26 cellular contexts compared by ENCODE assay signal in the genomic region with DNA sequence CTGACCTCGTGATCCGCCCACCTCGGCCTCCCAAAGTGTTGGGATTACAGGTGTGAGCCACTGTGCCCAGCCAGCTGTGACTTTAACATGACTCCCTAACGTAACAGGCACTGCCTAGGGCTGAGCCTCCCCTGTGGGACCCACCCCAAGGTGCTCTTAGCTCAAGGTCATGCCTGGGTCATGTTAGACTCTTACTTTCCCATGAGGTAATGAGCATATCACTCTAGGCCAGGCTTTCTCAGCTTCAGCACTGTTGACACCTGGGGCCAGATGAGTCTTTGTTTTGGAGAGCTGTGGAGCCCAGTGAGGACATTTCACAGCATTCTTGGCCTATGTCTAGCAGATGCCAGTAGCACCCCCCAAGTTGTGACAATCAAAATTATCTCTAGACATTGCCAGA. TPM values are rescaled to one million over a fixed set of nuclear protein-coding genes. Genes with fewer than 3 reads are reported as not detected.
"Had no signal": no experiment of that assay in that cellular context is flagged by ENCODE, and none has a peak within 500 bp of the region (broad histone marks: within the 10 kb centered on the region; RNA-seq: fewer than 3 reads in every experiment).

No MANE protein-coding gene starts in this region.

- H3K27ac Mint-ChIP-seq: endodermal cell had no signal

- H3K4me3 ChIP-seq: colonic mucosa, heart right ventricle, psoas muscle, right lobe of liver, stomach, thoracic aorta, transverse colon had no signal

- H3K27me3 ChIP-seq: colonic mucosa, heart right ventricle, right lobe of liver, stomach, transverse colon had no signal

- H3K4me1 ChIP-seq: parathyroid adenoma, right lobe of liver had no signal

- DNase-seq: colonic mucosa; effector CD4-positive, alpha-beta T cell; endodermal cell; heart right ventricle; hypothalamus; kidney glomerular epithelial cell; mesendoderm; naive B cell; nephron progenitor cell; psoas muscle; retina; right lobe of liver; stimulated activated CD4-positive, alpha-beta T cell treated with anti-CD3 and anti-CD28 coated beads, Interleukin-15, amount 100 ng/mL, for 24 hours; stimulated activated CD4-positive, alpha-beta T cell treated with anti-CD3 and anti-CD28 coated beads, Interleukin-1b, Interleukin-23, amount 100 ng/mL, for 48 hours; stimulated activated CD4-positive, alpha-beta T cell treated with anti-CD3 and anti-CD28 coated beads, Interleukin-4, amount 100 ng/mL, for 24 hours; stimulated activated naive B cell treated with anti-CD40 and anti-IgM and Interleukin-4, amounts not matched to agents 10 μg/mL and 1 μg/mL and 100 μg/mL, for 72 hours; stomach; substantia nigra; transverse colon had no signal

- H3K4me3 Mint-ChIP-seq: endodermal cell, nephron progenitor cell had no signal

- ATAC-seq: heart right ventricle; psoas muscle; stimulated activated naive B cell treated with anti-CD40 and anti-IgM and Interleukin-4, amounts not matched to agents 10 μg/mL and 1 μg/mL and 100 μg/mL, for 72 hours had no signal

- H3K27ac ChIP-seq: colonic mucosa, parathyroid adenoma, psoas muscle, right lobe of liver, stomach, thoracic aorta, transverse colon had no signal

- H3K27me3 Mint-ChIP-seq: naive B cell; stimulated activated naive B cell treated with anti-CD40 and anti-IgM and Interleukin-4, amounts not matched to agents 10 μg/mL and 1 μg/mL and 100 μg/mL, for 72 hours had no signal

- H3K9me3 Mint-ChIP-seq: endodermal cell; naive B cell; nephron progenitor cell; stimulated activated naive B cell treated with anti-CD40 and anti-IgM and Interleukin-4, amounts not matched to agents 10 μg/mL and 1 μg/mL and 100 μg/mL, for 72 hours had no signal

- H3K9me3 ChIP-seq: colonic mucosa, heart right ventricle, psoas muscle, right lobe of liver, stomach, thoracic aorta, transverse colon had no signal

RNA-seq across cellular contexts. Expression of gene SPATA21, which starts 7.8 kb away (rescaled TPM):
- total RNA-seq: colonic mucosa, dermis microvascular lymphatic vessel endothelial cell, endodermal cell, frontal cortex, glomerular endothelial cell, heart right ventricle, lung microvascular endothelial cell, omental fat pad, psoas muscle, stomach, thoracic aorta, transverse colon had no signal
